ENCODE assay signal across 10 cellular contexts in genomic region chr3:183540501-183541234, GRCh38. TPM values are rescaled to one million over a fixed set of nuclear protein-coding genes. Genes with fewer than 3 reads are reported as not detected.
DNase-seq lines count a peak whose midpoint lies in the region; ATAC-seq and TF ChIP-seq lines count a peak whose summit lies in the region.
"Had no signal": no experiment of that assay in that cellular context is flagged by ENCODE, and none has a peak within 500 bp of the region (broad histone marks: within the 10 kb centered on the region; RNA-seq: fewer than 3 reads in every experiment).

No MANE protein-coding gene starts in this region.

- ATAC-seq in GM18505 (IDR thresholded peaks at IDR 0.05; ENCODE audit: unreplicated experiment) (peak; percentile 42), HG02642 (IDR thresholded peaks at IDR 0.05; ENCODE audit: poor library complexity, unreplicated experiment) (peak; percentile 46), T-cell (replicated peaks in 1 of 4) (peak in 2 of 4 experiments; percentile 34 to 42), GM19467 (IDR thresholded peaks at IDR 0.05; ENCODE audit: unreplicated experiment) (no peak), HG02610 (IDR thresholded peaks at IDR 0.05; ENCODE audit: unreplicated experiment) (no peak), Right ventricle myocardium inferior (no peak)
- peak in 1 of 2 donors; percentile 43 for ATAC-seq in natural killer cell treated with Interleukin-12 subunit alpha and Interleukin-12 subunit beta and Interleukin-15 and Interleukin-18, amount 100 ng/mL, for 72 hours

- TF ChIP-seq POLR2A in GM18505 (IDR thresholded peaks at IDR 0.05; ENCODE audit: borderline replicate concordance, extremely low read depth, insufficient read depth, insufficient read length) = no peak

- H3K27ac Mint-ChIP-seq in T-cell = peak overlapping the region; percentile 80 to 89
- peak overlapping the region; percentile 49 to 79 for H3K27ac Mint-ChIP-seq in natural killer cell treated with Interleukin-12 subunit alpha and Interleukin-12 subunit beta and Interleukin-15 and Interleukin-18, amount 100 ng/mL, for 72 hours

- no peaks in the 10 kb centered on the region for H3K27me3 Mint-ChIP-seq in T-cell
- no peaks in the 10 kb centered on the region for H3K27me3 Mint-ChIP-seq in natural killer cell treated with Interleukin-12 subunit alpha and Interleukin-12 subunit beta and Interleukin-15 and Interleukin-18, amount 100 ng/mL, for 72 hours

- H3K9me3 Mint-ChIP-seq in T-cell = no peaks in the 10 kb centered on the region
- H3K9me3 Mint-ChIP-seq in natural killer cell treated with Interleukin-12 subunit alpha and Interleukin-12 subunit beta and Interleukin-15 and Interleukin-18, amount 100 ng/mL, for 72 hours = peaks cover 2% of the 10 kb centered on the region

- CTCF ChIA-PET in T-cell (lab: Charles Lee) = interaction anchor here (0.6 to 0.9 kb wide), 2 partner anchors 24 to 291 kb away, joined by 3 to 4 read pairs; no protein-coding TSS in a partner anchor

- DNase-seq in T-cell (peak in 1 of 34 experiments; percentile 27), HuH-7 (ENCODE audit: low spot score) (no peak), Right ventricle myocardium inferior (ENCODE audit: missing footprints) (no peak)
- no peak for DNase-seq in natural killer cell treated with Interleukin-12 subunit alpha and Interleukin-12 subunit beta and Interleukin-15 and Interleukin-18, amount 100 ng/mL, for 72 hours (ENCODE audit: low spot score)
- DNase-seq: activated CD4-positive, alpha-beta T cell treated with anti-CD3 and anti-CD28 coated beads for 1 hour; GOT3 had no signal

- intact Hi-C loops in Right ventricle myocardium inferior (cut with DNase I) = no loop called here

- H3K36me3 Mint-ChIP-seq in T-cell = peaks cover 32% of the 10 kb centered on the region
- no peaks in the 10 kb centered on the region for H3K36me3 Mint-ChIP-seq in natural killer cell treated with Interleukin-12 subunit alpha and Interleukin-12 subunit beta and Interleukin-15 and Interleukin-18, amount 100 ng/mL, for 72 hours

- POLR2A ChIA-PET in T-cell (lab: Charles Lee) = no interaction called here

- H3K4me1 Mint-ChIP-seq in T-cell = peaks cover 93 to 100% (median 94%) of the 10 kb centered on the region in 3 donors
- peaks cover 60 to 66% of the 10 kb centered on the region in 2 donors for H3K4me1 Mint-ChIP-seq in natural killer cell treated with Interleukin-12 subunit alpha and Interleukin-12 subunit beta and Interleukin-15 and Interleukin-18, amount 100 ng/mL, for 72 hours (ENCODE audit: low read depth in 2 of 2)

- H3K4me3 Mint-ChIP-seq in T-cell = peak overlapping the region; percentile 26 to 63 (median 62)
- peak overlapping the region; percentile 82 for H3K4me3 Mint-ChIP-seq in natural killer cell treated with Interleukin-12 subunit alpha and Interleukin-12 subunit beta and Interleukin-15 and Interleukin-18, amount 100 ng/mL, for 72 hours

RNA-seq across cellular contexts. Expression of gene KLHL6, which starts 14.8 kb away (rescaled TPM):
- total RNA-seq in T-cell (10 to 100 TPM; 34.8 to 54.7 (median 52.5) TPM), Right ventricle myocardium inferior (0.97 TPM)
- total RNA-seq in natural killer cell treated with Interleukin-12 subunit alpha and Interleukin-12 subunit beta and Interleukin-15 and Interleukin-18, amount 100 ng/mL, for 72 hours = 10 to 100 TPM; 16.9 to 19.3 TPM

Comparison
In these comparisons a context has a peak if more than half of its experiments do, and no peak if none do; other contexts are left out.
1. ATAC-seq: peak in GM18505 (single experiment) and HG02642 (single experiment); none in GM19467 (single experiment), HG02610 (single experiment) and Right ventricle myocardium inferior (single experiment).